9 cellular contexts compared by ENCODE assay signal in the genomic region with DNA sequence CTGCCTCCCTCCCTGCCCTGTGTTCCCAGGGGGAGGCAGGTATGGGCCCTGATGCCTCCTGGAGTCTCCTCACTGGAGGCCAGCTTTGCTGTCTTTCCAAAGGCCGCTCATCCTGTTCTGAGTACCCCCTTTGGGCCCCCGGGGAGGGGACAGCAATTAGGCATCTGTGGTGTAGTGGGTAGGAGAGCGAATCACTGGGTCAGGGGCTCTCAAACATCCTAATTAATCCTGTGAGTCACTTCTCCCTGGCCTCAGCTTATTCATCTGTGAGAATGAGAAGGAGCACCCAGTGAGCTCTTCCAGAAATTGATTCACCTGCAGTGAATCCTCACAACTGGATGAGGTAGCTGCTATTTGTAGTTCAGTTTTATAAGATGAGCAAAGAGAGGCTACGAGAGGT. TPM values are rescaled to one million over a fixed set of nuclear protein-coding genes. Genes with fewer than 3 reads are reported as not detected.
DNase-seq lines count a peak whose midpoint lies in the region; ATAC-seq and TF ChIP-seq lines count a peak whose summit lies in the region.
"Had no signal": no experiment of that assay in that cellular context is flagged by ENCODE, and none has a peak within 500 bp of the region (broad histone marks: within the 10 kb centered on the region; RNA-seq: fewer than 3 reads in every experiment).

No MANE protein-coding gene starts in this region.

- H3K27ac ChIP-seq in VCaP (peak overlapping the region; percentile 34), hepatocyte (peak overlapping the region; percentile 16), vagina (peak overlapping the region; percentile 16), upper lobe of left lung (no peak overlapping the region)

- peaks cover 86% of the 10 kb centered on the region for H4K20me1 ChIP-seq in hepatocyte (ENCODE audit: insufficient read depth, poor library complexity, severe bottlenecking)

- no peak for TF ChIP-seq POLR2A in vagina (IDR thresholded peaks at IDR 0.05)
- TF ChIP-seq POLR2A in upper lobe of left lung (IDR thresholded peaks at IDR 0.05): no peak

- H3K4me1 ChIP-seq in hepatocyte (ENCODE audit: insufficient read depth) (peaks cover 48% of the 10 kb centered on the region), vagina (peaks cover 57% of the 10 kb centered on the region), upper lobe of left lung (peaks cover 38 to 54% (median 45%) of the 10 kb centered on the region in 4 donors)

- H3K9me2 ChIP-seq in hepatocyte (replicated peaks; ENCODE audit: insufficient read depth): no peaks in the 10 kb centered on the region

- peak overlapping the region; percentile 72 for H3K4me2 ChIP-seq in hepatocyte

- TF ChIP-seq CTCF in VCaP (conservative IDR thresholded peaks at IDR 0.05) (no peak), hepatocyte (IDR thresholded peaks at IDR 0.05; ENCODE audit: poor library complexity) (no peak), vagina (IDR thresholded peaks at IDR 0.05) (no peak), upper lobe of left lung (IDR thresholded peaks at IDR 0.05) (no peak)

- no peak for TF ChIP-seq EP300 in upper lobe of left lung (IDR thresholded peaks at IDR 0.05)

- intact Hi-C loops in vagina (cut with DNase I): no loop called here

- H3K79me2 ChIP-seq in hepatocyte: peaks cover 84% of the 10 kb centered on the region

- no peaks in the 10 kb centered on the region for H3K36me3 ChIP-seq in hepatocyte (replicated peaks; ENCODE audit: insufficient read depth, low read depth)
- no peaks in the 10 kb centered on the region for H3K36me3 ChIP-seq in vagina
- no peaks in the 10 kb centered on the region for H3K36me3 ChIP-seq in upper lobe of left lung

- 81% methylated on average over 4 of the region's 4 CpGs for WGBS in hepatocyte (ENCODE audit: low lambda C conversion rate, missing lambda C conversion rate)
- 84 to 88% methylated on average over 4 of the region's 4 CpGs for WGBS in upper lobe of left lung, 2 donors

- H2AFZ ChIP-seq in hepatocyte: no peak overlapping the region

- ATAC-seq in HG02588 (IDR thresholded peaks at IDR 0.05; ENCODE audit: unreplicated experiment) (no peak), upper lobe of left lung (ENCODE audit: low FRiP score in 2 of 2) (no peak)

- H3K4me3 ChIP-seq in hepatocyte (no peak overlapping the region), vagina (no peak overlapping the region), upper lobe of left lung (no peak overlapping the region)

- H3K9me3 ChIP-seq in hepatocyte (ENCODE audit: low read depth) (no peaks in the 10 kb centered on the region), vagina (no peaks in the 10 kb centered on the region), upper lobe of left lung (no peaks in the 10 kb centered on the region)

- DNase-seq in activated naive CD4-positive, alpha-beta T cell treated with Interleukin-2 at 50 U/mL for 16 hours: peak; percentile 23
- DNase-seq in activated naive CD4-positive, alpha-beta T cell (lab: John Stamatoyannopoulos, UW): no peak
- DNase-seq in hepatocyte (ENCODE audit: low spot score) (no peak), vagina (ENCODE audit: extremely low spot score in 2 of 2) (no peak), glomerular visceral epithelial cell (ENCODE audit: extremely low spot score) (no peak), upper lobe of left lung (no peak)
- DNase-seq: stimulated activated CD8-positive, alpha-beta memory T cell treated with anti-CD3 and anti-CD28 coated beads, Interleukin-4, amount 100 ng/mL, for 48 hours had no signal

- H3K27me3 ChIP-seq in hepatocyte (no peaks in the 10 kb centered on the region), vagina (no peaks in the 10 kb centered on the region), upper lobe of left lung (no peaks in the 10 kb centered on the region)

RNA-seq across cellular contexts. Expression of a gene that starts 16.4 kb away (rescaled TPM):
- 11.5 and 14.5 TPM in 2 replicates for total RNA-seq in hepatocyte
- 3.6 TPM in 2 replicates for polyA plus RNA-seq in hepatocyte
- 12.3 TPM for total RNA-seq in vagina
- 10 to 100 TPM; 17.3 to 53.4 (median 23.6) TPM for total RNA-seq in upper lobe of left lung

Comparison
In these comparisons a context has a peak if more than half of its experiments do, and no peak if none do; other contexts are left out.
1. H3K27ac ChIP-seq: peak in VCaP (single experiment), hepatocyte (single experiment) and vagina (single experiment); none in upper lobe of left lung (0 of 4).